ENCODE assay signal across 1 cellular context in the genomic region with DNA sequence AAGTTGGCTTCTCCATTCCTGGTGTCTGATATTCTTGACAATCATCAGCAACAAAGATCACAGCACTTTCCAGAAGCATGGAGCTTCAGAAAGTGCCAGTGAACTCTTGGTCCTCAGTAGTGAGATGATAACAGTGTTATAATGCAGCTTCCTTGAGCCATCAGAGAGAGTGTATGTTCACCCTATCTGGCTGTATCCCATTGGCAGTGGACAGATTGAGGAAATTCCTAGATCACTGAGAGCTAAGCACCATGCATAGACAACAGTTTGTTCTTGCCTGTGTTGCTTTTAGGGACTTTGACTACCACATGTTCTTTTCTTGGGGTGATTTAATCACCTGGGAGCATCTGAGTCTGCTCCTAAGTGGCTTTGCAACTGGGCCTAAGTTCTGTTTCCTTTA.
TF ChIP-seq lines count a peak whose summit lies in the region.

No MANE protein-coding gene starts in this region.

TF ChIP-seq in K562, 482 proteins besides CTCF, POLR2A, EP300 and RAD21:
- no peak for TF ChIP-seq KAT8 (IDR thresholded peaks at IDR 0.05; ENCODE audit: low read depth)
- no peak for TF ChIP-seq ZNF134 (CRISPR knock-in tag; conservative IDR thresholded peaks at IDR 0.05)
- TF ChIP-seq PHF8 (IDR thresholded peaks at IDR 0.05; ENCODE audit: borderline replicate concordance, low read length): 0 out of 2 replicates have a peak, but pooled peaks have one; percentile 12
- TF ChIP-seq POLR2AphosphoS5 (IDR thresholded peaks at IDR 0.05; ENCODE audit: control insufficient read depth, insufficient read depth, low read depth, low read length): 0 out of 2 replicates have a peak, but pooled peaks have one; percentile 15
